In genomic region chr4:3321295-3321889, GRCh38 we compare ENCODE assay signal across 14 cellular contexts. TPM values are rescaled to one million over a fixed set of nuclear protein-coding genes. Genes with fewer than 3 reads are reported as not detected.
DNase-seq lines count a peak whose midpoint lies in the region; ATAC-seq and TF ChIP-seq lines count a peak whose summit lies in the region.
"Had no signal": no experiment of that assay in that cellular context is flagged by ENCODE, and none has a peak within 500 bp of the region (broad histone marks: within the 10 kb centered on the region; RNA-seq: fewer than 3 reads in every experiment).

No MANE protein-coding gene starts in this region.

- intact Hi-C loops in cardiac septum (cut with DNase I): no loop called here

- ATAC-seq in omental fat pad (ENCODE audit: low FRiP score): peak; percentile 50
- ATAC-seq: HCT116 had no signal

- TF ChIP-seq CTCF in omental fat pad (IDR thresholded peaks at IDR 0.05): no peak

- DNase-seq in AG08395 (ENCODE audit: low spot score) (peak; percentile 75), anterior cingulate cortex (lab: John Stamatoyannopoulos, UW) (peak in 36 of 58 donors; percentile 24 to 70 (median 52)), cardiac septum (ENCODE audit: low spot score) (peak; percentile 77), omental fat pad (ENCODE audit: low spot score) (no peak), amniotic stem cell (lab: John Stamatoyannopoulos, UW) (no peak), NCI-H345 (lab: John Stamatoyannopoulos, UW) (no peak), GF-D8 (lab: John Stamatoyannopoulos, UW) (no peak)
- no peak for DNase-seq in effector CD4-positive, alpha-beta T cell
- DNase-seq: activated CD4-positive, alpha-beta T cell treated with anti-CD3 and anti-CD28 coated beads, Interleukin-2, amount 50 U/mL, for 48 hours; foreskin melanocyte; GDM1; NCI-H524; stimulated activated CD4-positive, alpha-beta T cell treated with anti-CD3 and anti-CD28 coated beads, Interleukin-2, amount 100 ng/mL, for 48 hours had no signal

RNA-seq across cellular contexts. Expression of gene RGS12, which starts 28.6 kb away (rescaled TPM):
- total RNA-seq in cardiac septum: 19.1 TPM
- 10 to 100 TPM; 11.3 to 27.6 (median 14.6) TPM for total RNA-seq in omental fat pad

Comparison
In these comparisons a context has a peak if more than half of its experiments do, and no peak if none do; other contexts are left out.
1. DNase-seq: peak in AG08395 (single experiment), anterior cingulate cortex (36 of 58) and cardiac septum (single experiment); none in omental fat pad (single experiment), amniotic stem cell (single experiment), effector CD4-positive, alpha-beta T cell (single experiment), NCI-H345 (single experiment) and GF-D8 (single experiment).